25 cellular contexts compared by ENCODE assay signal in genomic region chr17:13568746-13569739, GRCh38. TPM values are rescaled to one million over a fixed set of nuclear protein-coding genes. Genes with fewer than 3 reads are reported as not detected.
DNase-seq lines count a peak whose midpoint lies in the region; ATAC-seq, FAIRE-seq and TF ChIP-seq lines count a peak whose summit lies in the region.
"Had no signal": no experiment of that assay in that cellular context is flagged by ENCODE, and none has a peak within 500 bp of the region (broad histone marks: within the 10 kb centered on the region; RNA-seq: fewer than 3 reads in every experiment).

No MANE protein-coding gene starts in this region.

- H3K9me3 Mint-ChIP-seq in glutamatergic neuron (ENCODE audit: unreplicated experiment): peaks cover 4% of the 10 kb centered on the region

- H3K27ac Mint-ChIP-seq in glutamatergic neuron (ENCODE audit: unreplicated experiment): no peak overlapping the region
- H3K27ac Mint-ChIP-seq: activated CD4-positive, alpha-beta T cell treated with anti-CD3 and anti-CD28 coated beads for 36 hours; CD4-positive, alpha-beta memory T cell; neural progenitor cell; stimulated activated memory B cell treated with anti-CD40 and anti-IgM and Interleukin-4, amounts not matched to agents 10 μg/mL and 1 μg/mL and 100 μg/mL, for 72 hours had no signal

- no peak overlapping the region for H2AFZ ChIP-seq in H1 (ENCODE audit: low read length)
- H2AFZ ChIP-seq: neural progenitor cell had no signal

- no peak overlapping the region for H3K4ac ChIP-seq in H1 (replicated peaks; ENCODE audit: insufficient read length, low read depth, low read length)
- H3K4ac ChIP-seq in mesendoderm (ENCODE audit: low read depth, low read length): peak overlapping the region; percentile 16

- H3K14ac ChIP-seq in H1 (ENCODE audit: insufficient read length): no peak overlapping the region

- POLR2A ChIA-PET in H1 (lab: Charles Lee; ENCODE audit: partially characterized antibody) (no interaction called here), HEK293T (lab: Yijun Ruan, JAX) (interaction anchor here (0.7 kb wide), 1 partner anchor 16 kb away, joined by 3 read pairs; no protein-coding TSS in a partner anchor)

- peak; percentile 46 for DNase-seq in SHP77 treated with DMSO at 0.1 percent for 48 hours (lab: John Stamatoyannopoulos, UW)
- DNase-seq in H1 (ENCODE audit: low read depth in 1 of 2, low spot score in 2 of 2): no peak
- peak; percentile 44 for DNase-seq in mesendoderm
- DNase-seq in psoas muscle: no peak
- DNase-seq in glutamatergic neuron: no peak
- no peak for DNase-seq in HEK293T (ENCODE audit: extremely low spot score)
- no peak for DNase-seq in NK-92 (lab: John Stamatoyannopoulos, UW; ENCODE audit: unreplicated experiment)
- DNase-seq: activated CD4-positive, alpha-beta T cell treated with anti-CD3 and anti-CD28 coated beads for 36 hours; activated CD8-positive, alpha-beta memory T cell treated with anti-CD3 and anti-CD28 coated beads, Interleukin-2, amount 50 U/mL, for 48 hours; body of pancreas; CD4-positive, alpha-beta memory T cell; dermis blood vessel endothelial cell; DMS53; MG63; NCI-H1436 treated with DMSO at 0.1 percent for 48 hours; NCI-H2171 treated with DMSO at 0.1 percent for 48 hours; OCI-M1; SK-N-SH; stimulated activated CD4-positive, alpha-beta T cell treated with anti-CD3 and anti-CD28 coated beads, Interleukin-15, amount 100 ng/mL, for 24 hours had no signal

- no peak for ATAC-seq in psoas muscle
- ATAC-seq: activated CD4-positive, alpha-beta T cell treated with anti-CD3 and anti-CD28 coated beads for 36 hours; body of pancreas; stimulated activated memory B cell treated with anti-CD40 and anti-IgM and Interleukin-4, amounts not matched to agents 10 μg/mL and 1 μg/mL and 100 μg/mL, for 72 hours had no signal

- H2BK15ac ChIP-seq in H1 (ENCODE audit: low read length) (no peak overlapping the region), mesendoderm (replicated peaks; ENCODE audit: low read depth) (peak overlapping the region; percentile 88)

- WGBS in H1 (ENCODE audit: extremely low coverage in 1 of 2, insufficient coverage in 1 of 2, insufficient read length in 1 of 2, insufficient replicate concordance in 2 of 2, low coverage in 1 of 2, low lambda C conversion rate in 2 of 2, missing lambda C conversion rate in 1 of 2), 2 experiments: 88% methylated on average over 10 of the region's 10 CpGs; no CpG with 5 or more reads in 1 of the 2 experiments
- no CpG with 5 or more reads among the region's 10 CpGs for WGBS in mesendoderm (ENCODE audit: extremely low coverage, insufficient coverage, low lambda C conversion rate)
- WGBS in psoas muscle, 3 donors: 55 to 61% (median 55%) methylated on average over 10 of the region's 10 CpGs

- H4K8ac ChIP-seq in H1 (ENCODE audit: extremely low read depth, insufficient read depth, low read length): no peak overlapping the region; the same call in 1 of the 2 replicates
- no peak overlapping the region for H4K8ac ChIP-seq in mesendoderm (ENCODE audit: low read depth, low read length)

- H3K27ac ChIP-seq in BLaER1 treated with 17β-estradiol and CSF1 and Interleukin-3, amounts not matched to agents 10 nM and 100 nM: no peak overlapping the region
- H3K27ac ChIP-seq in H1 (ENCODE audit: low read depth, low read length) (no peak overlapping the region), mesendoderm (ENCODE audit: low read depth, low read length) (no peak overlapping the region), psoas muscle (no peak overlapping the region)
- H3K27ac ChIP-seq: body of pancreas, epithelial cell of prostate, neural progenitor cell, tibial nerve had no signal

- H3K9ac ChIP-seq in BLaER1 treated with 17β-estradiol and CSF1 and Interleukin-3, amounts not matched to agents 10 nM and 100 nM: no peak overlapping the region
- no peak overlapping the region for H3K9ac ChIP-seq in H1 (replicated peaks in 1 of 4; ENCODE audit: extremely low read depth in 1 of 4, low read depth in 3 of 4, low read length in 3 of 4)
- no peak overlapping the region for H3K9ac ChIP-seq in mesendoderm (ENCODE audit: low read length)
- H3K9ac ChIP-seq: neural progenitor cell, SK-N-SH had no signal

- H3K36me3 ChIP-seq in BLaER1 treated with 17β-estradiol and CSF1 and Interleukin-3, amounts not matched to agents 10 nM and 100 nM: no peaks in the 10 kb centered on the region; a peak in 1 of 22 replicates
- H3K36me3 ChIP-seq in H1 (ENCODE audit: control insufficient read depth in 2 of 4, insufficient read depth in 4 of 4, low read length in 3 of 4) (peaks cover 0 to 2% (median 0%) of the 10 kb centered on the region in 4 experiments; a peak in 1 of 8 replicates), mesendoderm (ENCODE audit: control insufficient read depth, insufficient read depth, low read length) (no peaks in the 10 kb centered on the region), psoas muscle (ENCODE audit: insufficient read depth in 1 of 2, low read depth in 1 of 2) (no peaks in the 10 kb centered on the region)
- H3K36me3 ChIP-seq: MG63, neural progenitor cell, tibial nerve had no signal

- peaks cover 24 to 58% (median 37%) of the 10 kb centered on the region in 10 experiments for H3K4me1 ChIP-seq in BLaER1 treated with 17β-estradiol and CSF1 and Interleukin-3, amounts not matched to agents 10 nM and 100 nM
- H3K4me1 ChIP-seq in H1 (replicated peaks in 1 of 4; ENCODE audit: control insufficient read depth in 3 of 4, insufficient read depth in 4 of 4, low read length in 3 of 4) (peaks cover 0 to 10% (median 5%) of the 10 kb centered on the region in 4 experiments; a peak in 5 of 7 replicates), mesendoderm (ENCODE audit: control insufficient read depth, low read depth, low read length) (peaks cover 5% of the 10 kb centered on the region), psoas muscle (no peaks in the 10 kb centered on the region)
- H3K4me1 ChIP-seq: body of pancreas had no signal

- no peak overlapping the region for H3K18ac ChIP-seq in H1 (ENCODE audit: extremely low read depth, low read length)
- H3K18ac ChIP-seq in mesendoderm (ENCODE audit: low read length): no peak overlapping the region

- H3K27me3 ChIP-seq in BLaER1 treated with 17β-estradiol and CSF1 and Interleukin-3, amounts not matched to agents 10 nM and 100 nM: no peaks in the 10 kb centered on the region
- H3K27me3 ChIP-seq in H1 (replicated peaks in 1 of 4; ENCODE audit: control insufficient read depth in 3 of 4, extremely low read depth in 1 of 4, insufficient read depth in 3 of 4, low read length in 3 of 4): no peaks in the 10 kb centered on the region
- H3K27me3 ChIP-seq in mesendoderm (ENCODE audit: insufficient read depth, low read length, poor library complexity): no peaks in the 10 kb centered on the region
- H3K27me3 ChIP-seq in psoas muscle (ENCODE audit: insufficient read depth in 3 of 3, low read length in 2 of 3): peaks cover 0 to 2% (median 0%) of the 10 kb centered on the region in 3 donors
- H3K27me3 ChIP-seq: body of pancreas, MG63, neural progenitor cell, tibial nerve had no signal

- H4K20me1 ChIP-seq in BLaER1 treated with 17β-estradiol and CSF1 and Interleukin-3, amounts not matched to agents 10 nM and 100 nM: peaks cover 0 to 60% (median 0%) of the 10 kb centered on the region in 11 experiments; a peak in 3 of 22 replicates
- H4K20me1 ChIP-seq in H1 (replicated peaks in 1 of 2; ENCODE audit: control insufficient read depth in 1 of 2, insufficient read depth in 2 of 2, low read length in 2 of 2): no peaks in the 10 kb centered on the region

- H3K56ac ChIP-seq in H1 (replicated peaks; ENCODE audit: insufficient read length, low read depth, low read length): no peak overlapping the region
- H3K56ac ChIP-seq in mesendoderm (ENCODE audit: low read length): peak overlapping the region; percentile 10

- no peaks in the 10 kb centered on the region for H3K27me3 Mint-ChIP-seq in glutamatergic neuron (ENCODE audit: unreplicated experiment)
- H3K27me3 Mint-ChIP-seq: stimulated activated memory B cell treated with anti-CD40 and anti-IgM and Interleukin-4, amounts not matched to agents 10 μg/mL and 1 μg/mL and 100 μg/mL, for 72 hours had no signal

- H2BK5ac ChIP-seq in H1 (ENCODE audit: low read depth, low read length) (no peak overlapping the region), mesendoderm (ENCODE audit: low read length) (no peak overlapping the region)

- H2BK120ac ChIP-seq in H1 (replicated peaks; ENCODE audit: low read depth, low read length) (no peak overlapping the region), mesendoderm (ENCODE audit: low read depth, low read length) (no peak overlapping the region)

- CTCF ChIA-PET in H1 (lab: Charles Lee; ENCODE audit: partially characterized antibody) (interaction anchor here (1.1 to 1.8 kb wide), 5 partner anchors 11 to 271 kb away, joined by 3 to 5 read pairs (median 4); no protein-coding TSS in a partner anchor), HEK293T (lab: Yijun Ruan, JAX) (no interaction called here)

- H3K4me2 ChIP-seq in BLaER1 treated with 17β-estradiol and CSF1 and Interleukin-3, amounts not matched to agents 10 nM and 100 nM: peak overlapping the region; percentile 46 to 80 (median 66)
- H3K4me2 ChIP-seq in H1 (ENCODE audit: insufficient read depth in 1 of 2, low read depth in 2 of 2, low read length in 2 of 2): no peak overlapping the region
- H3K4me2 ChIP-seq in mesendoderm (ENCODE audit: low read length): no peak overlapping the region
- H3K4me2 ChIP-seq: neural progenitor cell, SK-N-SH had no signal

- H3K79me1 ChIP-seq in H1 (ENCODE audit: low read depth, low read length) (0 out of 2 replicates have a peak, but pooled peaks cover 2% of the 10 kb centered on the region), mesendoderm (ENCODE audit: low read length) (peaks cover 2% of the 10 kb centered on the region)

- intact Hi-C loops in psoas muscle (cut with DNase I): no loop called here

- no peaks in the 10 kb centered on the region for H3K23me2 ChIP-seq in H1 (ENCODE audit: low read depth, low read length)

- TF ChIP-seq CTCF in H1 (IDR thresholded peaks at IDR 0.05; ENCODE audit: control extremely low read depth in 1 of 3, insufficient read depth in 1 of 3, low read depth in 1 of 3, low read length in 3 of 3): no peak
- TF ChIP-seq CTCF in psoas muscle (IDR thresholded peaks at IDR 0.05): no peak
- TF ChIP-seq CTCF in glutamatergic neuron (IDR thresholded peaks at IDR 0.05; ENCODE audit: partially characterized antibody, unreplicated experiment): no peak

- no peak overlapping the region for H2BK20ac ChIP-seq in H1 (ENCODE audit: low read length)

- TF ChIP-seq RAD21 in H1 (IDR thresholded peaks at IDR 0.05 in 1 of 2, conservative IDR thresholded peaks at IDR 0.05 in 1 of 2; ENCODE audit: low read depth in 2 of 2, low read length in 2 of 2): no peak

- H3K9me3 ChIP-seq in BLaER1 treated with 17β-estradiol and CSF1 and Interleukin-3, amounts not matched to agents 10 nM and 100 nM (replicated peaks in 1 of 11): peaks cover 9 to 28% (median 17%) of the 10 kb centered on the region in 11 experiments; a peak in 21 of 22 replicates
- 0 out of 4 replicates have a peak, but pooled peaks cover 0 to 7% of the 10 kb centered on the region in 2 experiments for H3K9me3 ChIP-seq in H1 (ENCODE audit: insufficient read depth in 2 of 2, low read depth in 1 of 2, low read length in 1 of 2)
- H3K9me3 ChIP-seq in psoas muscle: no peaks in the 10 kb centered on the region
- H3K9me3 ChIP-seq: body of pancreas, MG63 had no signal

- H3K23ac ChIP-seq in H1 (ENCODE audit: insufficient read length) (no peak overlapping the region), mesendoderm (ENCODE audit: low read length) (no peak overlapping the region)

- no peaks in the 10 kb centered on the region for H3K4me1 Mint-ChIP-seq in glutamatergic neuron (ENCODE audit: low read depth, unreplicated experiment)
- H3K4me1 Mint-ChIP-seq: activated CD4-positive, alpha-beta T cell treated with anti-CD3 and anti-CD28 coated beads for 36 hours; stimulated activated memory B cell treated with anti-CD40 and anti-IgM and Interleukin-4, amounts not matched to agents 10 μg/mL and 1 μg/mL and 100 μg/mL, for 72 hours had no signal

- H3K4me3 Mint-ChIP-seq in glutamatergic neuron (ENCODE audit: unreplicated experiment): no peak overlapping the region
- H3K4me3 Mint-ChIP-seq: activated CD4-positive, alpha-beta T cell treated with anti-CD3 and anti-CD28 coated beads for 36 hours; CD4-positive, alpha-beta memory T cell; neural progenitor cell; stimulated activated memory B cell treated with anti-CD40 and anti-IgM and Interleukin-4, amounts not matched to agents 10 μg/mL and 1 μg/mL and 100 μg/mL, for 72 hours had no signal

- TF ChIP-seq EP300 in H1 (IDR thresholded peaks at IDR 0.05; ENCODE audit: borderline replicate concordance in 1 of 2, low read depth in 2 of 2, low read length in 2 of 2): no peak

- H2BK12ac ChIP-seq in H1 (ENCODE audit: low read depth, low read length): no peak overlapping the region

- no peak for FAIRE-seq in H1 (lab: Jason Lieb, UNC)
- FAIRE-seq: GM18507 had no signal

- H4K91ac ChIP-seq in H1 (replicated peaks; ENCODE audit: insufficient read length, low read length): peak overlapping the region; percentile 52

- H3K79me2 ChIP-seq in H1 (ENCODE audit: control insufficient read depth in 1 of 2, insufficient read depth in 2 of 2, low read length in 2 of 2) (0 out of 4 replicates have a peak, but pooled peaks cover 0 to 2% of the 10 kb centered on the region in 2 experiments), mesendoderm (ENCODE audit: control insufficient read depth, insufficient read depth, low read length) (peaks cover 2% of the 10 kb centered on the region)

- TF ChIP-seq POLR2A in H1 (IDR thresholded peaks at IDR 0.05; ENCODE audit: control extremely low read depth in 1 of 2, low read depth in 2 of 2, low read length in 2 of 2): no peak

- H3K36me3 Mint-ChIP-seq in glutamatergic neuron (ENCODE audit: unreplicated experiment): peaks cover 18% of the 10 kb centered on the region
- H3K36me3 Mint-ChIP-seq: CD4-positive, alpha-beta memory T cell; stimulated activated memory B cell treated with anti-CD40 and anti-IgM and Interleukin-4, amounts not matched to agents 10 μg/mL and 1 μg/mL and 100 μg/mL, for 72 hours had no signal

- H4K5ac ChIP-seq in H1 (ENCODE audit: insufficient read length, low read depth, low read length) (no peak overlapping the region), mesendoderm (ENCODE audit: low read length) (no peak overlapping the region)

- H2AK5ac ChIP-seq in H1 (ENCODE audit: low read depth, low read length) (no peak overlapping the region), mesendoderm (ENCODE audit: low read length) (no peak overlapping the region)

- H3K4me3 ChIP-seq in BLaER1 treated with 17β-estradiol and CSF1 and Interleukin-3, amounts not matched to agents 10 nM and 100 nM: no peak overlapping the region
- H3K4me3 ChIP-seq in H1 (ENCODE audit: extremely low read depth in 1 of 4, insufficient read depth in 2 of 4, low read depth in 3 of 4, low read length in 4 of 4) (no peak overlapping the region), mesendoderm (ENCODE audit: low read length) (no peak overlapping the region), psoas muscle (no peak overlapping the region)
- H3K4me3 ChIP-seq: body of pancreas, MG63, neural progenitor cell, tibial nerve had no signal

RNA-seq across cellular contexts. Expression of gene HS3ST3A1, which starts 32.7 kb away (rescaled TPM):
- 5.4 and 6.6 TPM in 2 replicates for total RNA-seq in H1 (2021; fragmentation: NEBNext Ultra II Directional; extraction: Animal tissue kit (Norgen Biotek cat#: 25700))
- polyA plus RNA-seq in H1 (2011; rRNA removed) (5.7 and 6.5 TPM in 2 replicates), psoas muscle (under 1 TPM in 2 of 3 donors, not detected in 1; 0.44 to 0.64 TPM)
- 5.6 TPM for polyA plus RNA-seq in H1 (2011; cell fraction: cytosol; rRNA removed)
- 6.4 TPM for polyA plus RNA-seq in H1 (2011; cell fraction: nucleus; rRNA removed)
- 2.0 to 6.3 TPM (median 4.6 TPM) in 4 replicates for polyA plus RNA-seq in H1 (2012, experiment 1 of 2)
- 3.0 TPM for polyA plus RNA-seq in H1 (2012, experiment 2 of 2)
- polyA plus RNA-seq in H1 (2013, experiment 1 of 2): 9.7 TPM
- polyA plus RNA-seq in H1 (2013, experiment 2 of 2): 11.3 TPM
- 3.8 and 4.0 TPM in 2 replicates for polyA minus RNA-seq in H1 (2011; rRNA and poly(A)+ RNA removed)
- polyA minus RNA-seq in H1 (2011; cell fraction: cytosol; rRNA and poly(A)+ RNA removed): 16.3 TPM
- polyA minus RNA-seq in H1 (2011; cell fraction: nucleus; rRNA and poly(A)+ RNA removed): 13.0 TPM
- polyA plus RNA-seq in mesendoderm (2013, experiment 1 of 2): 12.0 TPM
- 10.6 TPM for polyA plus RNA-seq in mesendoderm (2013, experiment 2 of 2)
- total RNA-seq in psoas muscle (under 1 TPM in 3 of 4 donors, not detected in 1; 0.13 to 0.58 (median 0.22) TPM), glutamatergic neuron (ENCODE audit: unreplicated experiment) (1.1 TPM)
- total RNA-seq: body of pancreas had no signal

Comparison
In these comparisons a context has a peak if more than half of its experiments do, and no peak if none do; other contexts are left out.
1. H3K4me2 ChIP-seq: peak in BLaER1 treated with 17β-estradiol and CSF1 and Interleukin-3, amounts not matched to agents 10 nM and 100 nM (11 of 11); none in H1 (0 of 2) and mesendoderm (single experiment).
2. DNase-seq: peak in SHP77 treated with DMSO at 0.1 percent for 48 hours (single experiment) and mesendoderm (single experiment); none in H1 (0 of 2), psoas muscle (0 of 2), glutamatergic neuron (single experiment), HEK293T (single experiment) and NK-92 (single experiment).